ENCODE assay signal across 10 cellular contexts in the genomic region with DNA sequence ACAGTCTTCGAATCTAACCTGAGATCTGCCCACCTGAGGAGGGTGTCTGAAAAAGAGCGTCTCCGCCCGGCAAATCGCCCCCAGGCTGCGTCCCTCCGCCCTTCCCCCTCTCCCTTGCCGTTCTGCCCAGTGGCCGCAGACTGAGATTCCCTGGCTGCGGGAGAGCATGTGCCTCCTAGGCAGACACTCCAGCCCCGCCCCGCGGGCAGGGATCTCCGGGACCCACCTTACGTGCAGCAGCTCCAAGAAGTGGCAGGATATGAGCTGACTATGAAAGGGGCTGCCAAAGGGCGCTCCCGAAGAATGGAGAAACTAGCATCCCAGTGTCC. TPM values are rescaled to one million over a fixed set of nuclear protein-coding genes. Genes with fewer than 3 reads are reported as not detected.
DNase-seq lines count a peak whose midpoint lies in the region; ATAC-seq, FAIRE-seq and TF ChIP-seq lines count a peak whose summit lies in the region.
"Had no signal": no experiment of that assay in that cellular context is flagged by ENCODE, and none has a peak within 500 bp of the region (broad histone marks: within the 10 kb centered on the region; RNA-seq: fewer than 3 reads in every experiment).

No MANE protein-coding gene starts in this region.

- H3K9me3 ChIP-seq in kidney (ENCODE audit: control insufficient read depth in 1 of 2, low read length in 2 of 2) (no peaks in the 10 kb centered on the region), thyroid gland (no peaks in the 10 kb centered on the region), gastroesophageal sphincter (no peaks in the 10 kb centered on the region), gastrocnemius medialis (no peaks in the 10 kb centered on the region)
- H3K9me3 ChIP-seq: body of pancreas had no signal

- TF ChIP-seq POLR2A in thyroid gland (IDR thresholded peaks at IDR 0.05) (no peak), gastroesophageal sphincter (IDR thresholded peaks at IDR 0.05) (no peak), gastrocnemius medialis (IDR thresholded peaks at IDR 0.05) (no peak)

- H3K4me1 ChIP-seq in kidney (ENCODE audit: control insufficient read depth in 1 of 2, insufficient read depth in 1 of 2, low read depth in 1 of 2, low read length in 2 of 2), result peaks cover 4 to 15% of the 10 kb centered on the region in 2 donors
- peaks cover 22 to 28% of the 10 kb centered on the region in 2 donors for H3K4me1 ChIP-seq in thyroid gland
- peaks cover 0 to 43% (median 0%) of the 10 kb centered on the region in 3 donors for H3K4me1 ChIP-seq in gastroesophageal sphincter
- peaks cover 0 to 21% of the 10 kb centered on the region in 2 donors for H3K4me1 ChIP-seq in gastrocnemius medialis

- intact Hi-C loops in activated CD4-positive, alpha-beta T cell treated with anti-CD3 and anti-CD28 coated beads, Interleukin-2, amount 10 ng/mL, durations not matched to agents 24 days and 14 days (cut with micrococcal nuclease), result no loop called here
- intact Hi-C loops in kidney (cut with DNase I) (no loop called here), thyroid gland (cut with DNase I) (loop anchor here (10.0 kb wide), 1 partner anchor 255 kb away; no protein-coding TSS in a partner anchor), gastrocnemius medialis (cut with DNase I; ENCODE audit: low total_unique reads) (loop anchor here (5.0 kb wide), 3 partner anchors 537 to 637 kb away; no protein-coding TSS in a partner anchor)

- in situ Hi-C loops in gastrocnemius medialis (cut with MboI; ENCODE audit: low sequenced_read_pairs in 4 of 4), result loop anchor here (10.0 to 25.0 kb wide), 6 partner anchors 248 to 998 kb away; no protein-coding TSS in a partner anchor

- WGBS in thyroid gland, 2 donors, result 7% methylated on average over 8 to 17 of the region's 17 CpGs
- WGBS in gastroesophageal sphincter (ENCODE audit: low coverage in 1 of 2), 2 donors, result 38% methylated on average over 1 of the region's 17 CpGs; no CpG with 5 or more reads in 1 of the 2 donors

- DNase-seq in activated CD4-positive, alpha-beta T cell treated with anti-CD3 and anti-CD28 coated beads, Interleukin-2, amount 10 ng/mL, durations not matched to agents 24 days and 14 days, result no peak
- DNase-seq in activated CD4-positive, alpha-beta T cell treated with anti-CD3 and anti-CD28 coated beads for 48 hours, result no peak
- peak; percentile 66 for DNase-seq in astrocyte of the hippocampus (ENCODE audit: low read depth, low spot score)
- DNase-seq in kidney, result peak; percentile 72
- DNase-seq in thyroid gland, result peak; percentile 67 to 72
- DNase-seq in gastrocnemius medialis, result no peak
- DNase-seq: naive thymus-derived CD8-positive, alpha-beta T cell had no signal

- no peak overlapping the region for H3K27ac ChIP-seq in kidney (ENCODE audit: low read depth in 2 of 2, low read length in 2 of 2)
- H3K27ac ChIP-seq in thyroid gland, result peak overlapping the region in 2 of 3 donors; percentile 47 to 66
- no peak overlapping the region for H3K27ac ChIP-seq in gastroesophageal sphincter
- no peak overlapping the region for H3K27ac ChIP-seq in gastrocnemius medialis
- H3K27ac ChIP-seq: body of pancreas had no signal

- H3K9me3 Mint-ChIP-seq in activated CD4-positive, alpha-beta T cell treated with anti-CD3 and anti-CD28 coated beads, Interleukin-2, amount 10 ng/mL, durations not matched to agents 24 days and 14 days, result no peaks in the 10 kb centered on the region

- no peak for ATAC-seq in GM18517 (IDR thresholded peaks at IDR 0.05; ENCODE audit: unreplicated experiment)
- ATAC-seq in gastroesophageal sphincter, result no peak
- ATAC-seq in gastrocnemius medialis, result no peak
- ATAC-seq: body of pancreas; naive thymus-derived CD8-positive, alpha-beta T cell had no signal

- peak overlapping the region; percentile 6 for H3K4me3 Mint-ChIP-seq in activated CD4-positive, alpha-beta T cell treated with anti-CD3 and anti-CD28 coated beads, Interleukin-2, amount 10 ng/mL, durations not matched to agents 24 days and 14 days

- TF ChIP-seq CTCF in kidney (IDR thresholded peaks at IDR 0.05; ENCODE audit: borderline replicate concordance, extremely low read depth, insufficient read depth), result no peak
- no peak for TF ChIP-seq CTCF in thyroid gland (IDR thresholded peaks at IDR 0.05)
- TF ChIP-seq CTCF in gastroesophageal sphincter (IDR thresholded peaks at IDR 0.05), result no peak
- no peak for TF ChIP-seq CTCF in gastrocnemius medialis (IDR thresholded peaks at IDR 0.05 in 4 of 5, conservative IDR thresholded peaks at IDR 0.05 in 1 of 5)

- H3K27me3 ChIP-seq in thyroid gland (no peaks in the 10 kb centered on the region), gastroesophageal sphincter (peaks cover 24% of the 10 kb centered on the region), gastrocnemius medialis (no peaks in the 10 kb centered on the region)
- H3K27me3 ChIP-seq: body of pancreas had no signal

- peaks cover 9% of the 10 kb centered on the region for H3K4me1 Mint-ChIP-seq in activated CD4-positive, alpha-beta T cell treated with anti-CD3 and anti-CD28 coated beads, Interleukin-2, amount 10 ng/mL, durations not matched to agents 24 days and 14 days

- no peak overlapping the region for H3K9ac ChIP-seq in kidney (ENCODE audit: low read length in 2 of 2)

- H3K27me3 Mint-ChIP-seq in activated CD4-positive, alpha-beta T cell treated with anti-CD3 and anti-CD28 coated beads, Interleukin-2, amount 10 ng/mL, durations not matched to agents 24 days and 14 days, result peaks cover 58% of the 10 kb centered on the region

- no peak for FAIRE-seq in kidney (lab: Jason Lieb, UNC)

- H3K27ac Mint-ChIP-seq in activated CD4-positive, alpha-beta T cell treated with anti-CD3 and anti-CD28 coated beads, Interleukin-2, amount 10 ng/mL, durations not matched to agents 24 days and 14 days, result no peak overlapping the region

- H3K4me3 ChIP-seq in kidney (ENCODE audit: low read length in 2 of 2) (peak overlapping the region in 1 of 2 donors; percentile 21), thyroid gland (replicated peaks in 1 of 3) (no peak overlapping the region), gastroesophageal sphincter (no peak overlapping the region), gastrocnemius medialis (peak overlapping the region in 1 of 4 donors; percentile 16)
- H3K4me3 ChIP-seq: body of pancreas had no signal

- peaks cover 3% of the 10 kb centered on the region for H3K36me3 Mint-ChIP-seq in activated CD4-positive, alpha-beta T cell treated with anti-CD3 and anti-CD28 coated beads, Interleukin-2, amount 10 ng/mL, durations not matched to agents 24 days and 14 days (ENCODE audit: low read depth)

- TF ChIP-seq EP300 in gastroesophageal sphincter (IDR thresholded peaks at IDR 0.05), result no peak

- no peaks in the 10 kb centered on the region for H3K36me3 ChIP-seq in kidney (ENCODE audit: control insufficient read depth in 1 of 2, insufficient read depth in 2 of 2, low read length in 2 of 2)
- H3K36me3 ChIP-seq in thyroid gland, result no peaks in the 10 kb centered on the region
- H3K36me3 ChIP-seq in gastroesophageal sphincter, result no peaks in the 10 kb centered on the region
- H3K36me3 ChIP-seq in gastrocnemius medialis, result no peaks in the 10 kb centered on the region

RNA-seq across cellular contexts. Expression of a gene that starts 2.7 kb away (rescaled TPM):
- total RNA-seq in activated CD4-positive, alpha-beta T cell treated with anti-CD3 and anti-CD28 coated beads, Interleukin-2, amount 10 ng/mL, durations not matched to agents 24 days and 14 days, result not detected in 2 replicates
- 9.9 TPM for total RNA-seq in kidney
- 0.67 TPM for polyA plus RNA-seq in kidney (ENCODE audit: insufficient read depth, low read depth, low replicate concordance)
- total RNA-seq in thyroid gland, result 10 to 100 TPM in 3 of 4 donors, 1 to 10 TPM in 1; 4.2 to 15.6 (median 10.4) TPM
- total RNA-seq in gastroesophageal sphincter, result 10 to 100 TPM in 2 of 4 donors, 1 to 10 TPM in 2; 3.1 to 46.3 (median 11.3) TPM
- total RNA-seq in gastrocnemius medialis, result 1 to 10 TPM; 1.6 to 2.9 (median 1.9) TPM
- total RNA-seq: naive thymus-derived CD8-positive, alpha-beta T cell had no signal
- polyA plus RNA-seq: naive thymus-derived CD8-positive, alpha-beta T cell had no signal

Comparison
In these comparisons a context has a peak if more than half of its experiments do, and no peak if none do; other contexts are left out.
1. DNase-seq: peak in astrocyte of the hippocampus (single experiment), kidney (single experiment) and thyroid gland (2 of 2); none in activated CD4-positive, alpha-beta T cell treated with anti-CD3 and anti-CD28 coated beads, Interleukin-2, amount 10 ng/mL, durations not matched to agents 24 days and 14 days (single experiment), activated CD4-positive, alpha-beta T cell treated with anti-CD3 and anti-CD28 coated beads for 48 hours (single experiment) and gastrocnemius medialis (0 of 2).
2. H3K27ac ChIP-seq: peak in thyroid gland (2 of 3); none in kidney (0 of 2), gastroesophageal sphincter (0 of 4) and gastrocnemius medialis (0 of 4).
3. intact Hi-C loops: an anchor here in thyroid gland (10.0 kb wide) and gastrocnemius medialis (5.0 kb wide); none called in activated CD4-positive, alpha-beta T cell treated with anti-CD3 and anti-CD28 coated beads, Interleukin-2, amount 10 ng/mL, durations not matched to agents 24 days and 14 days and kidney.